36 cellular contexts compared by ENCODE assay signal in the genomic region with DNA sequence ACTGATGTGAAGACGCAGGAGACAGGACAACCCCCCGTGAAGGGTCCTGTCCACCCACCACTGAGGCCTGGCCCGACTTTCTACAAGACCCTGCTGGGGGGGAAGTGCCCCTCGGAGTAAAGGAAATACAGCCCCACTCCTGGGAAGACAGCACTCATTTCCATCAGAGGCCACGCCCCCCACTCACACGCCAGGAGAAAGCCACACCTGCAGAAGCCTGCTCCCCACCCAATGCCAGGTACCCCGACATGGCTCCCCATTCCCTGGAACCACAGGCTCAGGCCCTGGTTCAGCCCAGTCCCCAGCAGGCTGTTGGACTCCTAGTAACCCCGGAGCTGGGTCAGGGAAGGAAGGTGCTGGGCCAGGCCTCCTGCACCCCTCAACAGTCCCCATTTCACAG.
"Had no signal": no experiment of that assay in that cellular context is flagged by ENCODE, and none has a peak within 500 bp of the region (broad histone marks: within the 10 kb centered on the region; RNA-seq: fewer than 3 reads in every experiment).

No MANE protein-coding gene starts in this region.

- H3K4me1 Mint-ChIP-seq: activated T-helper 17 cell treated with anti-CD3 and anti-CD28 coated beads, Interleukin-2, amount 50 U/mL, for 72 hours; central memory CD8-positive, alpha-beta T cell had no signal

- ATAC-seq: activated CD8-positive, alpha-beta T cell treated with anti-CD3 and anti-CD28 coated beads for 36 hours; activated naive CD4-positive, alpha-beta T cell treated with anti-CD3 and anti-CD28 coated beads, Interleukin-2, amount 50 U/mL, for 72 hours; activated T-cell treated with anti-CD3 and anti-CD28 coated beads, Interleukin-2, amount 50 U/mL, for 4 hours; activated T-cell treated with anti-CD3 and anti-CD28 coated beads, Interleukin-2, amount 50 U/mL, for 72 hours; activated T-helper 17 cell treated with anti-CD3 and anti-CD28 coated beads, Interleukin-2, amount 50 U/mL, for 72 hours had no signal

- DNase-seq: activated B cell treated with CpG ODN at 0.5 μM for 24 hours; activated CD4-positive, alpha-beta memory T cell treated with anti-CD3 and anti-CD28 coated beads for 36 hours; activated CD4-positive, alpha-beta T cell treated with anti-CD3 and anti-CD28 coated beads for 4 hours; activated CD4-positive, alpha-beta T cell treated with anti-CD3 and anti-CD28 coated beads, Interleukin-2, amount 10 ng/mL, durations not matched to agents 24 days and 14 days; activated CD4-positive, alpha-beta T cell treated with anti-CD3 and anti-CD28 coated beads, Interleukin-2, amount 50 U/mL, for 1 hour; activated CD4-positive, alpha-beta T cell treated with anti-CD3 and anti-CD28 coated beads, Interleukin-2, amount 50 U/mL, for 4 hours; activated CD4-positive, CD25-positive, alpha-beta regulatory T cell treated with anti-CD3 and anti-CD28 coated beads, Interleukin-2, amount 50 U/mL, for 72 hours; activated CD8-positive, alpha-beta memory T cell treated with anti-CD3 and anti-CD28 coated beads, Interleukin-2, amount 50 U/mL, for 4 hours; activated CD8-positive, alpha-beta T cell treated with anti-CD3 and anti-CD28 coated beads for 36 hours; activated effector memory CD4-positive, alpha-beta T cell treated with anti-CD3 and anti-CD28 coated beads, Interleukin-2, amount 50 U/mL, for 16 hours; activated gamma-delta T cell treated with Interleukin-2 at 50 U/mL for 16 hours; activated naive CD4-positive, alpha-beta T cell; activated naive CD4-positive, alpha-beta T cell treated with anti-CD3 and anti-CD28 coated beads for 36 hours; activated naive CD4-positive, alpha-beta T cell treated with anti-CD3 and anti-CD28 coated beads, Interleukin-2, amount 50 U/mL, for 16 hours; activated naive CD8-positive, alpha-beta T cell treated with anti-CD3 and anti-CD28 coated beads for 36 hours; activated T-cell treated with anti-CD3 and anti-CD28 coated beads for 4 hours; activated T-cell treated with anti-CD3 and anti-CD28 coated beads, Interleukin-2, amount 50 U/mL, for 1 hour; activated T-cell treated with anti-CD3 and anti-CD28 coated beads, Interleukin-2, amount 50 U/mL, for 4 hours; activated T-cell treated with anti-CD3 and anti-CD28 coated beads, Interleukin-2, amount 50 U/mL, for 72 hours; amygdala; anterior cingulate cortex; caudate nucleus; cerebellar nuclear complex; T-helper 1 cell; T-helper 2 cell; T-helper 9 cell had no signal

- H3K9me3 Mint-ChIP-seq: activated B cell treated with CpG ODN at 0.5 μM for 24 hours; activated CD4-positive, alpha-beta memory T cell treated with anti-CD3 and anti-CD28 coated beads for 36 hours; activated CD4-positive, alpha-beta T cell treated with anti-CD3 and anti-CD28 coated beads, Interleukin-2, amount 10 ng/mL, durations not matched to agents 24 days and 14 days; activated CD8-positive, alpha-beta T cell treated with anti-CD3 and anti-CD28 coated beads for 36 hours; activated naive CD4-positive, alpha-beta T cell treated with anti-CD3 and anti-CD28 coated beads for 36 hours; activated naive CD4-positive, alpha-beta T cell treated with anti-CD3 and anti-CD28 coated beads, Interleukin-2, amount 50 U/mL, for 72 hours; activated naive CD8-positive, alpha-beta T cell treated with anti-CD3 and anti-CD28 coated beads for 36 hours; activated T-cell treated with anti-CD3 and anti-CD28 coated beads, Interleukin-2, amount 50 U/mL, for 4 hours; activated T-cell treated with anti-CD3 and anti-CD28 coated beads, Interleukin-2, amount 50 U/mL, for 72 hours; activated T-helper 1 cell treated with anti-CD3 and anti-CD28 coated beads, Interleukin-12 subunit alpha, Interleukin-12 subunit beta, Interleukin-2, Interleukin-4 antibody, amounts not matched to agents 30 ng/mL and 10 ng/mL and 1 ng/mL, durations not matched to agents 14 hours and 24 hours and 36 hours; activated T-helper 17 cell treated with anti-CD3 and anti-CD28 coated beads, Interleukin-2, amount 50 U/mL, for 72 hours; brain; central memory CD8-positive, alpha-beta T cell; T-helper 1 cell treated with Interleukin-12 subunit alpha and Interleukin-12 subunit beta and Interleukin-4 antibody, amounts not matched to agents 30 μg/mL and 1 μg/mL, for 36 hours; T-helper 2 cell treated with Interferon-gamma antibody and Interleukin-4, amounts not matched to agents 5 μg/mL and 100 μg/mL, for 36 hours had no signal

- H3K27ac Mint-ChIP-seq: activated B cell treated with CpG ODN at 0.5 μM for 24 hours; activated CD4-positive, alpha-beta memory T cell treated with anti-CD3 and anti-CD28 coated beads for 36 hours; activated CD4-positive, alpha-beta T cell treated with anti-CD3 and anti-CD28 coated beads, Interleukin-2, amount 10 ng/mL, durations not matched to agents 24 days and 14 days; activated CD8-positive, alpha-beta T cell treated with anti-CD3 and anti-CD28 coated beads for 36 hours; activated naive CD4-positive, alpha-beta T cell treated with anti-CD3 and anti-CD28 coated beads for 36 hours; activated naive CD4-positive, alpha-beta T cell treated with anti-CD3 and anti-CD28 coated beads, Interleukin-2, amount 50 U/mL, for 72 hours; activated naive CD8-positive, alpha-beta T cell treated with anti-CD3 and anti-CD28 coated beads for 36 hours; activated T-cell treated with anti-CD3 and anti-CD28 coated beads, Interleukin-2, amount 50 U/mL, for 72 hours; activated T-helper 1 cell treated with anti-CD3 and anti-CD28 coated beads, Interleukin-12 subunit alpha, Interleukin-12 subunit beta, Interleukin-2, Interleukin-4 antibody, amounts not matched to agents 30 ng/mL and 10 ng/mL and 1 ng/mL, durations not matched to agents 14 hours and 24 hours and 36 hours; activated T-helper 17 cell treated with anti-CD3 and anti-CD28 coated beads, Interleukin-2, amount 50 U/mL, for 72 hours; T-helper 1 cell treated with Interleukin-12 subunit alpha and Interleukin-12 subunit beta and Interleukin-4 antibody, amounts not matched to agents 30 μg/mL and 1 μg/mL, for 36 hours; T-helper 2 cell treated with Interferon-gamma antibody and Interleukin-4, amounts not matched to agents 5 μg/mL and 100 μg/mL, for 36 hours had no signal

- H3K27me3 ChIP-seq: ascending aorta, cardiac muscle cell had no signal

- H3K4me3 ChIP-seq: ascending aorta, cardiac muscle cell had no signal

- H3K4me3 Mint-ChIP-seq: activated B cell treated with CpG ODN at 0.5 μM for 24 hours; activated CD4-positive, alpha-beta memory T cell treated with anti-CD3 and anti-CD28 coated beads for 36 hours; activated CD4-positive, alpha-beta T cell treated with anti-CD3 and anti-CD28 coated beads, Interleukin-2, amount 10 ng/mL, durations not matched to agents 24 days and 14 days; activated CD8-positive, alpha-beta T cell treated with anti-CD3 and anti-CD28 coated beads for 36 hours; activated naive CD4-positive, alpha-beta T cell treated with anti-CD3 and anti-CD28 coated beads for 36 hours; activated naive CD8-positive, alpha-beta T cell treated with anti-CD3 and anti-CD28 coated beads for 36 hours; activated T-cell treated with anti-CD3 and anti-CD28 coated beads, Interleukin-2, amount 50 U/mL, for 4 hours; activated T-cell treated with anti-CD3 and anti-CD28 coated beads, Interleukin-2, amount 50 U/mL, for 72 hours; activated T-helper 1 cell treated with anti-CD3 and anti-CD28 coated beads, Interleukin-12 subunit alpha, Interleukin-12 subunit beta, Interleukin-2, Interleukin-4 antibody, amounts not matched to agents 30 ng/mL and 10 ng/mL and 1 ng/mL, durations not matched to agents 14 hours and 24 hours and 36 hours; activated T-helper 17 cell treated with anti-CD3 and anti-CD28 coated beads, Interleukin-2, amount 50 U/mL, for 72 hours; brain; central memory CD8-positive, alpha-beta T cell; T-helper 1 cell treated with Interleukin-12 subunit alpha and Interleukin-12 subunit beta and Interleukin-4 antibody, amounts not matched to agents 30 μg/mL and 1 μg/mL, for 36 hours; T-helper 2 cell treated with Interferon-gamma antibody and Interleukin-4, amounts not matched to agents 5 μg/mL and 100 μg/mL, for 36 hours had no signal

- H3K4me1 ChIP-seq: ascending aorta had no signal

- H3K9me3 ChIP-seq: ascending aorta had no signal

- H3K27ac ChIP-seq: ascending aorta, cardiac muscle cell, VCaP had no signal

- H3K27me3 Mint-ChIP-seq: activated B cell treated with CpG ODN at 0.5 μM for 24 hours; activated CD4-positive, alpha-beta memory T cell treated with anti-CD3 and anti-CD28 coated beads for 36 hours; activated CD4-positive, alpha-beta T cell treated with anti-CD3 and anti-CD28 coated beads, Interleukin-2, amount 10 ng/mL, durations not matched to agents 24 days and 14 days; activated CD8-positive, alpha-beta T cell treated with anti-CD3 and anti-CD28 coated beads for 36 hours; activated naive CD8-positive, alpha-beta T cell treated with anti-CD3 and anti-CD28 coated beads for 36 hours; activated T-helper 17 cell treated with anti-CD3 and anti-CD28 coated beads, Interleukin-2, amount 50 U/mL, for 72 hours; brain; central memory CD8-positive, alpha-beta T cell had no signal
